ENCODE assay signal across 1 cellular context in the genomic region with DNA sequence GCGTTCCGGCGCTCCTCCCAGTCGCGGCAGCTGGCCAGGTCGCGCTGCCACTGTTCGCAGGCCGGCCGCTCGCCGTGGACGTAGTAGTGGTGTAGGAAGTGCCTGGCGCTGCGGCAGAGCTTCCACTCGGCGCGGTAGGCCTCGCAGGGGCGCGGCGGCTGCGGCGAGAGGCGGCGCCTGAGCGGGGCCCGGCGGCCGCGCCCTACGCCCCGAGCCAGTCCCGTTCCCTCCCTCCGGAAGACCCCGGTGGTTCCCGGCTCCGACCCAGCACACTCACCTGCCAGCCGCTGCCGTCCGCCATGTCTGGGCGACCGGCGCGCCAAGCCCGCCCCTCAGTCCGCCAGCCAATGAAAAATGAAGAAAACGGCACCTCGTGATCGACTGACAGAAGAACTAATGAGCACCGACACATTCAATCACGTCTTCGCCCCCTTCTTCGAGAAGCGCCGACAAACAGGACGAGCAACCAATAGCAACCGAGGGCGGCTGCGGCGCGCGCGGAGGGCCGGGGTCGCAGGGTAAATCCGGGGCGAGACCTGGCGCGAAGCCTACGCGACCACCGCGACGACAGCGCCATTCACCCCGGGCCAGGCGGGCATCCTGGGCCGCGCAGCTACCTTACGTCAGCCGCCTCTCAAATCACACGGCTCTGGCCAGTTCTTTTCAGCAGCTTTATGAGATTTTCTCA.
TF ChIP-seq lines count a peak whose summit lies in the region.

C22orf39 (minus strand) TSS at position 324 of the 688 bp plus-strand sequence; CDS start at position 301, 23 bp downstream.

TF ChIP-seq in HepG2, 621 proteins besides CTCF, POLR2A, EP300 and RAD21 (continued from another document and continues in another):
- TF ChIP-seq HMGXB4 (CRISPR knock-in tag; IDR thresholded peaks at IDR 0.05; ENCODE audit: borderline replicate concordance in 1 of 2, low read depth in 1 of 2) (peak in 1 of 2 experiments; percentile 19; a peak in 1 of 4 replicates), RFX5 (IDR thresholded peaks at IDR 0.05; ENCODE audit: low read depth, low read length) (0 out of 2 replicates have a peak, but pooled peaks have one; percentile 53), ZNF558 (CRISPR knock-in tag; IDR thresholded peaks at IDR 0.05; ENCODE audit: borderline replicate concordance) (peak; percentile 50; the same call in 1 of the 2 replicates), ZNF282 (IDR thresholded peaks at IDR 0.05; ENCODE audit: partially characterized antibody) (no peak), ARNTL (CRISPR knock-in tag; IDR thresholded peaks at IDR 0.05) (no peak), ZNF232 (CRISPR knock-in tag; IDR thresholded peaks at IDR 0.05; ENCODE audit: borderline replicate concordance) (no peak; the same call in 1 of the 2 replicates), TRIM24 (CRISPR knock-in tag; IDR thresholded peaks at IDR 0.05) (no peak), FOSL2 (CRISPR knock-in tag; IDR thresholded peaks at IDR 0.05) (peak; percentile 6; the same call in 1 of the 2 replicates), AGO2 (optimal IDR thresholded peaks at IDR 0.05; ENCODE audit: low read depth, low read length) (peak; percentile 86), BCL6 (CRISPR knock-in tag; IDR thresholded peaks at IDR 0.05) (no peak), USF2 (IDR thresholded peaks at IDR 0.05; ENCODE audit: low read depth, low read length) (no peak), USF2 (CRISPR knock-in tag; IDR thresholded peaks at IDR 0.05; ENCODE audit: borderline replicate concordance) (peak; percentile 50; the same call in 1 of the 2 replicates), ZNF468 (CRISPR knock-in tag; IDR thresholded peaks at IDR 0.05) (no peak), ZSCAN12 (CRISPR knock-in tag; IDR thresholded peaks at IDR 0.05) (no peak), ZGPAT (CRISPR knock-in tag; IDR thresholded peaks at IDR 0.05) (0 out of 2 replicates have a peak, but pooled peaks have one; percentile 11), MXD1 (CRISPR knock-in tag; IDR thresholded peaks at IDR 0.05) (0 out of 2 replicates have a peak, but pooled peaks have one; percentile 10), SYNCRIP (IDR thresholded peaks at IDR 0.05; ENCODE audit: insufficient read depth, low read depth, low read length) (no peak), GATAD2A (CRISPR knock-in tag; IDR thresholded peaks at IDR 0.05) (no peak; the same call in 1 of the 2 replicates), PHF5A (CRISPR knock-in tag; IDR thresholded peaks at IDR 0.05; ENCODE audit: low read depth, unreplicated experiment) (no peak), ZBTB38 (CRISPR knock-in tag; IDR thresholded peaks at IDR 0.05) (peak; percentile 7; the same call in 1 of the 2 replicates), ZNF839 (CRISPR knock-in tag; IDR thresholded peaks at IDR 0.05; ENCODE audit: borderline replicate concordance) (0 out of 2 replicates have a peak, but pooled peaks have one; percentile 72), TAF1 (CRISPR knock-in tag; IDR thresholded peaks at IDR 0.05) (peak; percentile 84), ZNF225 (CRISPR knock-in tag; IDR thresholded peaks at IDR 0.05) (0 out of 2 replicates have a peak, but pooled peaks have one; percentile 23), ZFP91 (CRISPR knock-in tag; IDR thresholded peaks at IDR 0.05; ENCODE audit: borderline replicate concordance) (peak; percentile 57), DPF2 (CRISPR knock-in tag; IDR thresholded peaks at IDR 0.05; ENCODE audit: borderline replicate concordance, low read depth) (no peak), ZNF205 (CRISPR knock-in tag; IDR thresholded peaks at IDR 0.05) (no peak), GFI1 (CRISPR knock-in tag; IDR thresholded peaks at IDR 0.05; ENCODE audit: borderline replicate concordance) (peak; percentile 66; the same call in 1 of the 2 replicates), SRSF1 (optimal IDR thresholded peaks at IDR 0.05; ENCODE audit: low read depth, low read length) (peak; percentile 25), ISX (CRISPR knock-in tag; conservative IDR thresholded peaks at IDR 0.05) (no peak), ZNF17 (CRISPR knock-in tag; IDR thresholded peaks at IDR 0.05) (no peak)
- TF ChIP-seq, protein P1, sequence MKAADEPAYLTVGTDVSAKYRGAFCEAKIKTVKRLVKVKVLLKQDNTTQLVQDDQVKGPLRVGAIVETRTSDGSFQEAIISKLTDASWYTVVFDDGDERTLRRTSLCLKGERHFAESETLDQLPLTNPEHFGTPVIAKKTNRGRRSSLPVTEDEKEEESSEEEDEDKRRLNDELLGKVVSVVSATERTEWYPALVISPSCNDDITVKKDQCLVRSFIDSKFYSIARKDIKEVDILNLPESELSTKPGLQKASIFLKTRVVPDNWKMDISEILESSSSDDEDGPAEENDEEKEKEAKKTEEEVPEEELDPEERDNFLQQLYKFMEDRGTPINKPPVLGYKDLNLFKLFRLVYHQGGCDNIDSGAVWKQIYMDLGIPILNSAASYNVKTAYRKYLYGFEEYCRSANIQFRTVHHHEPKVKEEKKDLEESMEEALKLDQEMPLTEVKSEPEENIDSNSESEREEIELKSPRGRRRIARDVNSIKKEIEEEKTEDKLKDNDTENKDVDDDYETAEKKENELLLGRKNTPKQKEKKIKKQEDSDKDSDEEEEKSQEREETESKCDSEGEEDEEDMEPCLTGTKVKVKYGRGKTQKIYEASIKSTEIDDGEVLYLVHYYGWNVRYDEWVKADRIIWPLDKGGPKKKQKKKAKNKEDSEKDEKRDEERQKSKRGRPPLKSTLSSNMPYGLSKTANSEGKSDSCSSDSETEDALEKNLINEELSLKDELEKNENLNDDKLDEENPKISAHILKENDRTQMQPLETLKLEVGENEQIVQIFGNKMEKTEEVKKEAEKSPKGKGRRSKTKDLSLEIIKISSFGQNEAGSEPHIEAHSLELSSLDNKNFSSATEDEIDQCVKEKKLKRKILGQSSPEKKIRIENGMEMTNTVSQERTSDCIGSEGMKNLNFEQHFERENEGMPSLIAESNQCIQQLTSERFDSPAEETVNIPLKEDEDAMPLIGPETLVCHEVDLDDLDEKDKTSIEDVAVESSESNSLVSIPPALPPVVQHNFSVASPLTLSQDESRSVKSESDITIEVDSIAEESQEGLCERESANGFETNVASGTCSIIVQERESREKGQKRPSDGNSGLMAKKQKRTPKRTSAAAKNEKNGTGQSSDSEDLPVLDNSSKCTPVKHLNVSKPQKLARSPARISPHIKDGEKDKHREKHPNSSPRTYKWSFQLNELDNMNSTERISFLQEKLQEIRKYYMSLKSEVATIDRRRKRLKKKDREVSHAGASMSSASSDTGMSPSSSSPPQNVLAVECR (CRISPR knock-in tag; IDR thresholded peaks at IDR 0.05; ENCODE audit: borderline replicate concordance) = peak; percentile 74; the same call in 1 of the 2 replicates
- TF ChIP-seq, protein P2, sequence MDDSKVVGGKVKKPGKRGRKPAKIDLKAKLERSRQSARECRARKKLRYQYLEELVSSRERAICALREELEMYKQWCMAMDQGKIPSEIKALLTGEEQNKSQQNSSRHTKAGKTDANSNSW (CRISPR knock-in tag; IDR thresholded peaks at IDR 0.05; ENCODE audit: borderline replicate concordance) = no peak
- TF ChIP-seq, protein P3, sequence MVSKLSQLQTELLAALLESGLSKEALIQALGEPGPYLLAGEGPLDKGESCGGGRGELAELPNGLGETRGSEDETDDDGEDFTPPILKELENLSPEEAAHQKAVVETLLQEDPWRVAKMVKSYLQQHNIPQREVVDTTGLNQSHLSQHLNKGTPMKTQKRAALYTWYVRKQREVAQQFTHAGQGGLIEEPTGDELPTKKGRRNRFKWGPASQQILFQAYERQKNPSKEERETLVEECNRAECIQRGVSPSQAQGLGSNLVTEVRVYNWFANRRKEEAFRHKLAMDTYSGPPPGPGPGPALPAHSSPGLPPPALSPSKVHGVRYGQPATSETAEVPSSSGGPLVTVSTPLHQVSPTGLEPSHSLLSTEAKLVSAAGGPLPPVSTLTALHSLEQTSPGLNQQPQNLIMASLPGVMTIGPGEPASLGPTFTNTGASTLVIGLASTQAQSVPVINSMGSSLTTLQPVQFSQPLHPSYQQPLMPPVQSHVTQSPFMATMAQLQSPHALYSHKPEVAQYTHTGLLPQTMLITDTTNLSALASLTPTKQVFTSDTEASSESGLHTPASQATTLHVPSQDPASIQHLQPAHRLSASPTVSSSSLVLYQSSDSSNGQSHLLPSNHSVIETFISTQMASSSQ (IDR thresholded peaks at IDR 0.05; ENCODE audit: low read depth) = no peak
- TF ChIP-seq, protein P3 (CRISPR knock-in tag; IDR thresholded peaks at IDR 0.05; ENCODE audit: borderline replicate concordance) = 0 out of 2 replicates have a peak, but pooled peaks have one; percentile 9
- TF ChIP-seq, protein P4, sequence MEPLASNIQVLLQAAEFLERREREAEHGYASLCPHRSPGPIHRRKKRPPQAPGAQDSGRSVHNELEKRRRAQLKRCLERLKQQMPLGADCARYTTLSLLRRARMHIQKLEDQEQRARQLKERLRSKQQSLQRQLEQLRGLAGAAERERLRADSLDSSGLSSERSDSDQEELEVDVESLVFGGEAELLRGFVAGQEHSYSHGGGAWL (CRISPR knock-in tag; IDR thresholded peaks at IDR 0.05) = peak; percentile 46; the same call in 1 of the 2 replicates
